ENCODE assay signal across 15 cellular contexts in genomic region chr11:116420770-116421528, GRCh38.
DNase-seq lines count a peak whose midpoint lies in the region; ATAC-seq and TF ChIP-seq lines count a peak whose summit lies in the region.
"Had no signal": no experiment of that assay in that cellular context is flagged by ENCODE, and none has a peak within 500 bp of the region (broad histone marks: within the 10 kb centered on the region; RNA-seq: fewer than 3 reads in every experiment).

No MANE protein-coding gene starts in this region.

- H3K4me3 Mint-ChIP-seq in activated naive CD8-positive, alpha-beta T cell treated with anti-CD3 and anti-CD28 coated beads for 36 hours, result no peak overlapping the region
- no peak overlapping the region for H3K4me3 Mint-ChIP-seq in activated naive CD8-positive, alpha-beta T cell treated with anti-CD3 and anti-CD28 coated beads, Interleukin-2, amount 50 U/mL, for 24 hours
- H3K4me3 Mint-ChIP-seq: activated CD4-positive, alpha-beta memory T cell treated with anti-CD3 and anti-CD28 coated beads, Interleukin-2, amount 10 ng/mL, durations not matched to agents 7 days and 5 days; neural crest cell had no signal

- no peak for TF ChIP-seq POLR2A in HCT116 (IDR thresholded peaks at IDR 0.05; ENCODE audit: borderline replicate concordance, extremely low read depth, insufficient read depth, insufficient read length)

- H3K27me3 ChIP-seq in HCT116 (ENCODE audit: insufficient read depth, low read length) (peaks cover 35% of the 10 kb centered on the region), neural cell (ENCODE audit: insufficient read depth, low read depth, low read length) (no peaks in the 10 kb centered on the region)
- H3K27me3 ChIP-seq: thyroid gland had no signal

- RAD21 ChIA-PET in HCT116 (lab: Charles Lee; ENCODE audit: low non-redundant PET in 1 of 2, low total read pairs in 2 of 2, uncharacterized antibody in 2 of 2, unreplicated experiment in 2 of 2), result no interaction called here

- H3K9me3 Mint-ChIP-seq in activated naive CD8-positive, alpha-beta T cell treated with anti-CD3 and anti-CD28 coated beads for 36 hours, result no peaks in the 10 kb centered on the region
- H3K9me3 Mint-ChIP-seq in activated naive CD8-positive, alpha-beta T cell treated with anti-CD3 and anti-CD28 coated beads, Interleukin-2, amount 50 U/mL, for 24 hours, result no peaks in the 10 kb centered on the region
- H3K9me3 Mint-ChIP-seq: activated CD4-positive, alpha-beta memory T cell treated with anti-CD3 and anti-CD28 coated beads, Interleukin-2, amount 10 ng/mL, durations not matched to agents 7 days and 5 days had no signal

- TF ChIP-seq CTCF in HCT116 (IDR thresholded peaks at IDR 0.05 in 2 of 3, conservative IDR thresholded peaks at IDR 0.05 in 1 of 3; ENCODE audit: borderline replicate concordance in 1 of 3, insufficient read depth in 1 of 3, low read depth in 2 of 3, low read length in 2 of 3), result no peak
- TF ChIP-seq CTCF in neural cell (IDR thresholded peaks at IDR 0.05; ENCODE audit: poor library complexity, severe bottlenecking), result no peak

- H2AFZ ChIP-seq in HCT116 (ENCODE audit: low read depth, low read length, poor library complexity, severe bottlenecking), result no peak overlapping the region
- no peak overlapping the region for H2AFZ ChIP-seq in neural cell (ENCODE audit: low read depth, low read length)
- H2AFZ ChIP-seq: PC-9 had no signal

- H3K4me3 ChIP-seq in HCT116 (replicated peaks in 1 of 2; ENCODE audit: low read depth in 1 of 2, low read length in 2 of 2) (no peak overlapping the region), neural cell (ENCODE audit: low read length) (peak overlapping the region; percentile 13)
- H3K4me3 ChIP-seq: coronary artery, PC-9, thyroid gland had no signal

- ATAC-seq in HCT116 (peak; percentile 69), GM19328 (IDR thresholded peaks at IDR 0.05; ENCODE audit: unreplicated experiment) (no peak)
- no peak for ATAC-seq in activated naive CD8-positive, alpha-beta T cell treated with anti-CD3 and anti-CD28 coated beads, Interleukin-2, amount 50 U/mL, for 24 hours

- H3K27ac Mint-ChIP-seq in activated naive CD8-positive, alpha-beta T cell treated with anti-CD3 and anti-CD28 coated beads for 36 hours, result no peak overlapping the region
- no peak overlapping the region for H3K27ac Mint-ChIP-seq in activated naive CD8-positive, alpha-beta T cell treated with anti-CD3 and anti-CD28 coated beads, Interleukin-2, amount 50 U/mL, for 24 hours
- H3K27ac Mint-ChIP-seq: activated CD4-positive, alpha-beta memory T cell treated with anti-CD3 and anti-CD28 coated beads, Interleukin-2, amount 10 ng/mL, durations not matched to agents 7 days and 5 days had no signal

- peaks cover 7% of the 10 kb centered on the region for H3K27me3 Mint-ChIP-seq in activated naive CD8-positive, alpha-beta T cell treated with anti-CD3 and anti-CD28 coated beads for 36 hours
- peaks cover 5% of the 10 kb centered on the region for H3K27me3 Mint-ChIP-seq in activated naive CD8-positive, alpha-beta T cell treated with anti-CD3 and anti-CD28 coated beads, Interleukin-2, amount 50 U/mL, for 24 hours

- H3K4me1 Mint-ChIP-seq in activated naive CD8-positive, alpha-beta T cell treated with anti-CD3 and anti-CD28 coated beads for 36 hours, result no peaks in the 10 kb centered on the region
- H3K4me1 Mint-ChIP-seq in activated naive CD8-positive, alpha-beta T cell treated with anti-CD3 and anti-CD28 coated beads, Interleukin-2, amount 50 U/mL, for 24 hours, result no peaks in the 10 kb centered on the region
- H3K4me1 Mint-ChIP-seq: activated CD4-positive, alpha-beta memory T cell treated with anti-CD3 and anti-CD28 coated beads, Interleukin-2, amount 10 ng/mL, durations not matched to agents 7 days and 5 days had no signal

- H3K4me2 ChIP-seq in HCT116 (ENCODE audit: low read length) (no peak overlapping the region), neural cell (ENCODE audit: low read length) (no peak overlapping the region)
- H3K4me2 ChIP-seq: PC-9 had no signal

- POLR2A ChIA-PET in HCT116 (lab: Charles Lee), result interaction anchor here (0.6 kb wide), 1 partner anchor 24 kb away, joined by 5 read pairs; no protein-coding TSS in a partner anchor

- H3F3A ChIP-seq in neural cell (ENCODE audit: insufficient read depth, low read length, poor library complexity, severe bottlenecking), result no peaks in the 10 kb centered on the region

- BruUV-seq in HCT116 (replicated peaks; lab: Mats Ljungman, UMichigan), result no TSS peak

- TF ChIP-seq EP300 in neural cell (conservative IDR thresholded peaks at IDR 0.05; ENCODE audit: poor library complexity, severe bottlenecking), result no peak

- no peaks in the 10 kb centered on the region for H3K79me2 ChIP-seq in HCT116 (ENCODE audit: insufficient read depth, low read length)
- no peaks in the 10 kb centered on the region for H3K79me2 ChIP-seq in neural cell (replicated peaks; ENCODE audit: insufficient read depth, low read length)

- CTCF ChIA-PET in HCT116 (lab: Charles Lee), result no interaction called here

- 0 out of 4 replicates have a peak, but pooled peaks cover 0 to 3% of the 10 kb centered on the region in 2 experiments for H3K4me1 ChIP-seq in HCT116 (ENCODE audit: control insufficient read depth in 1 of 2, insufficient read depth in 2 of 2, low read length in 2 of 2)
- H3K4me1 ChIP-seq: thyroid gland had no signal

- TF ChIP-seq RAD21 in HCT116 (IDR thresholded peaks at IDR 0.05; ENCODE audit: low read depth) (no peak), neural cell (conservative IDR thresholded peaks at IDR 0.05) (no peak)

- H3K9ac ChIP-seq in HCT116 (ENCODE audit: low read length), result no peak overlapping the region
- H3K9ac ChIP-seq in neural cell (ENCODE audit: low read length), result peak overlapping the region; percentile 47

- no peaks in the 10 kb centered on the region for H3K36me3 ChIP-seq in HCT116 (ENCODE audit: control insufficient read depth in 1 of 2, insufficient read depth in 2 of 2, low read length in 2 of 2)
- no peaks in the 10 kb centered on the region for H3K36me3 ChIP-seq in neural cell (ENCODE audit: insufficient read depth, low read length)
- H3K36me3 ChIP-seq: thyroid gland had no signal

- H3K9me2 ChIP-seq in HCT116 (ENCODE audit: insufficient read depth) (no peaks in the 10 kb centered on the region), neural cell (ENCODE audit: insufficient read depth, low read length) (no peaks in the 10 kb centered on the region)

- peak; percentile 10 for DNase-seq in HCT116 (ENCODE audit: low read depth, low spot score)
- DNase-seq in NCI-H510A (lab: John Stamatoyannopoulos, UW), result peak; percentile 43
- peak; percentile 32 for DNase-seq in astrocyte of the hippocampus (ENCODE audit: low read depth, low spot score)
- DNase-seq in activated naive CD8-positive, alpha-beta T cell treated with anti-CD3 and anti-CD28 coated beads for 36 hours, result no peak
- DNase-seq in activated naive CD8-positive, alpha-beta T cell treated with anti-CD3 and anti-CD28 coated beads, Interleukin-2, amount 50 U/mL, for 24 hours, result no peak
- no peak for DNase-seq in activated effector memory CD4-positive, alpha-beta T cell treated with Interleukin-2 at 50 U/mL for 16 hours
- DNase-seq: activated CD4-positive, alpha-beta memory T cell treated with anti-CD3 and anti-CD28 coated beads, Interleukin-2, amount 10 ng/mL, durations not matched to agents 7 days and 5 days; GOT3; NCI-H187 treated with DMSO at 0.1 percent for 48 hours; thyroid gland had no signal

- H3K36me3 Mint-ChIP-seq in activated naive CD8-positive, alpha-beta T cell treated with anti-CD3 and anti-CD28 coated beads for 36 hours, result no peaks in the 10 kb centered on the region
- H3K36me3 Mint-ChIP-seq in activated naive CD8-positive, alpha-beta T cell treated with anti-CD3 and anti-CD28 coated beads, Interleukin-2, amount 50 U/mL, for 24 hours (ENCODE audit: low read depth), result no peaks in the 10 kb centered on the region

- H3K27ac ChIP-seq in HCT116 (ENCODE audit: low read depth, low read length) (no peak overlapping the region), neural cell (ENCODE audit: low read length) (peak overlapping the region; percentile 71)
- H3K27ac ChIP-seq: coronary artery, PC-9, thyroid gland had no signal

- no peaks in the 10 kb centered on the region for H3K9me3 ChIP-seq in HCT116 (ENCODE audit: control insufficient read depth in 1 of 2, insufficient read depth in 1 of 2, low read depth in 1 of 2, low read length in 2 of 2)
- H3K9me3 ChIP-seq in neural cell (ENCODE audit: low read length), result peaks cover 4% of the 10 kb centered on the region
- H3K9me3 ChIP-seq: thyroid gland had no signal

- intact Hi-C loops in HCT116 (cut with micrococcal nuclease), result no loop called here

- H4K20me1 ChIP-seq in HCT116 (ENCODE audit: insufficient read depth) (no peaks in the 10 kb centered on the region), neural cell (ENCODE audit: insufficient read depth) (no peaks in the 10 kb centered on the region)

TF ChIP-seq in HCT116, 20 proteins besides CTCF, POLR2A, EP300 and RAD21 (continues in another document):
- TF ChIP-seq EZH2phosphoT487 (IDR thresholded peaks at IDR 0.05; ENCODE audit: borderline replicate concordance) (no peak), EZH2 (IDR thresholded peaks at IDR 0.05) (no peak), CEBPB (IDR thresholded peaks at IDR 0.05; ENCODE audit: low read depth) (no peak), POLR2AphosphoS5 (IDR thresholded peaks at IDR 0.05; ENCODE audit: low read depth, low read length) (no peak), SRF (IDR thresholded peaks at IDR 0.05; ENCODE audit: low read depth) (no peak), JUND (IDR thresholded peaks at IDR 0.05) (no peak), FOSL1 (IDR thresholded peaks at IDR 0.05; ENCODE audit: low read depth) (no peak), TCF7L2 (IDR thresholded peaks at IDR 0.05; ENCODE audit: borderline replicate concordance, extremely low read depth, insufficient read depth, insufficient read length) (no peak)

TF ChIP-seq in neural cell, 6 proteins besides CTCF, POLR2A, EP300 and RAD21 (continues in another document):
- TF ChIP-seq TAF1 (IDR thresholded peaks at IDR 0.05; ENCODE audit: low read depth) (no peak), SMC3 (conservative IDR thresholded peaks at IDR 0.05; ENCODE audit: poor library complexity) (no peak), MXI1 (conservative IDR thresholded peaks at IDR 0.05; ENCODE audit: poor library complexity, severe bottlenecking) (no peak), EZH2 (IDR thresholded peaks at IDR 0.05; ENCODE audit: borderline replicate concordance, insufficient read depth, low read length, poor library complexity, severe bottlenecking) (no peak)

Comparison
In these comparisons a context has a peak if more than half of its experiments do, and no peak if none do; other contexts are left out.
1. DNase-seq: peak in HCT116 (single experiment), NCI-H510A (single experiment) and astrocyte of the hippocampus (single experiment); none in activated naive CD8-positive, alpha-beta T cell treated with anti-CD3 and anti-CD28 coated beads for 36 hours (single experiment), activated naive CD8-positive, alpha-beta T cell treated with anti-CD3 and anti-CD28 coated beads, Interleukin-2, amount 50 U/mL, for 24 hours (single experiment) and activated effector memory CD4-positive, alpha-beta T cell treated with Interleukin-2 at 50 U/mL for 16 hours (single experiment).